In the genomic region with DNA sequence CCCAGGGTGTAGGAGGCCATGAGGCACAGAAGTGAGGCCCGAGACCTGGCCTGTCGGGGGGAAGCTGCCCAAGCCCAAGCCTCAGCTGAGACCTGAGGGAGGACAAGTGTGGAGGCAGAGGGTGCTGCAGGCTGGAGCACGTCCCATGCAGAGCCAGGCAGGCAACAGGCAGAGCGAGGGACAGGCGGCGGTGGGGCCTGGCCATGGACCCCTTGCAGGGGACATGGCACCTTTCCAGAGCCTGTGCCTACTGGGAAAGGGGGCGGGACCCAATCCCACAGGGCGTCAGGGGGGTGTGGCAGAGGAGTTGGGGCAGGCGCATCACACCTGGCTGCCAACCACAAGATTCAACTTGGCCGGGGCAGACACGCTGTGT, we compare ENCODE assay signal across 21 cellular contexts. TPM values are rescaled to one million over a fixed set of nuclear protein-coding genes. Genes with fewer than 3 reads are reported as not detected.
DNase-seq lines count a peak whose midpoint lies in the region; ATAC-seq and TF ChIP-seq lines count a peak whose summit lies in the region.
"Had no signal": no experiment of that assay in that cellular context is flagged by ENCODE, and none has a peak within 500 bp of the region (broad histone marks: within the 10 kb centered on the region; RNA-seq: fewer than 3 reads in every experiment).

No MANE protein-coding gene starts in this region.

- peak overlapping the region; percentile 100 for H3K27ac ChIP-seq in neutrophil
- no peak overlapping the region for H3K27ac ChIP-seq in sigmoid colon
- H3K27ac ChIP-seq: 22Rv1, GM23248, SJSA1 had no signal

- H3K4me1 ChIP-seq in neutrophil (ENCODE audit: control insufficient read depth in 1 of 2, insufficient read depth in 1 of 2, low read depth in 1 of 2, low read length in 1 of 2), result peaks cover 98 to 100% of the 10 kb centered on the region in 2 experiments
- H3K4me1 ChIP-seq in sigmoid colon, result peaks cover 0 to 3% (median under 1%) of the 10 kb centered on the region in 4 donors

- no peaks in the 10 kb centered on the region for H3K9me3 Mint-ChIP-seq in T-helper 1 cell treated with Interleukin-12 subunit alpha and Interleukin-12 subunit beta and Interleukin-4 antibody, amounts not matched to agents 30 μg/mL and 1 μg/mL, for 36 hours
- no peaks in the 10 kb centered on the region for H3K9me3 Mint-ChIP-seq in activated B cell treated with CpG ODN at 0.5 μM for 24 hours

- H3K4me3 ChIP-seq in neutrophil (ENCODE audit: low read depth in 1 of 2, low read length in 1 of 2) (peak overlapping the region in 1 of 2 experiments; percentile 55), sigmoid colon (no peak overlapping the region)
- H3K4me3 ChIP-seq: GM23248, lung, SJSA1, skin epidermis, tibial nerve had no signal

- H3K36me3 ChIP-seq in neutrophil (no peaks in the 10 kb centered on the region), sigmoid colon (no peaks in the 10 kb centered on the region)
- H3K36me3 ChIP-seq: SJSA1, tibial nerve had no signal

- H3K27me3 ChIP-seq in neutrophil (no peaks in the 10 kb centered on the region), sigmoid colon (no peaks in the 10 kb centered on the region)
- H3K27me3 ChIP-seq: tibial nerve had no signal

- peaks cover 29% of the 10 kb centered on the region for H3K4me1 Mint-ChIP-seq in T-helper 1 cell treated with Interleukin-12 subunit alpha and Interleukin-12 subunit beta and Interleukin-4 antibody, amounts not matched to agents 30 μg/mL and 1 μg/mL, for 36 hours (ENCODE audit: low read depth)
- H3K4me1 Mint-ChIP-seq in activated B cell treated with CpG ODN at 0.5 μM for 24 hours, result peaks cover 74% of the 10 kb centered on the region

- ATAC-seq in activated B cell treated with CpG ODN at 0.5 μM for 24 hours (ENCODE audit: low read depth) (no peak), left ventricle myocardium superior (no peak)

- TF ChIP-seq CTCF in activated B cell treated with CpG ODN at 0.5 μM for 24 hours (IDR thresholded peaks at IDR 0.05) (no peak), neutrophil (IDR thresholded peaks at IDR 0.05) (no peak), sigmoid colon (IDR thresholded peaks at IDR 0.05) (no peak)

- peaks cover 8% of the 10 kb centered on the region for H3K27me3 Mint-ChIP-seq in T-helper 1 cell treated with Interleukin-12 subunit alpha and Interleukin-12 subunit beta and Interleukin-4 antibody, amounts not matched to agents 30 μg/mL and 1 μg/mL, for 36 hours (ENCODE audit: low read depth)
- H3K27me3 Mint-ChIP-seq in activated B cell treated with CpG ODN at 0.5 μM for 24 hours, result no peaks in the 10 kb centered on the region

- no peak for TF ChIP-seq EP300 in sigmoid colon (IDR thresholded peaks at IDR 0.05)

- H3K4me3 Mint-ChIP-seq in T-helper 1 cell treated with Interleukin-12 subunit alpha and Interleukin-12 subunit beta and Interleukin-4 antibody, amounts not matched to agents 30 μg/mL and 1 μg/mL, for 36 hours, result no peak overlapping the region
- H3K4me3 Mint-ChIP-seq in activated B cell treated with CpG ODN at 0.5 μM for 24 hours, result no peak overlapping the region

- CTCF ChIA-PET in activated B cell treated with CpG ODN at 0.5 μM for 24 hours (lab: Charles Lee), result no interaction called here

- H3K9me3 ChIP-seq in neutrophil (no peaks in the 10 kb centered on the region), sigmoid colon (no peaks in the 10 kb centered on the region)
- H3K9me3 ChIP-seq: SJSA1, tibial nerve had no signal

- DNase-seq in T-helper 1 cell (no peak), activated B cell treated with CpG ODN at 0.5 μM for 24 hours (no peak), left ventricle myocardium superior (peak; percentile 36), MV-4-11 (lab: John Stamatoyannopoulos, UW) (no peak), sigmoid colon (no peak), NCI-H526 (lab: John Stamatoyannopoulos, UW) (no peak)
- DNase-seq: activated CD8-positive, alpha-beta memory T cell treated with anti-CD3 and anti-CD28 coated beads for 24 hours; activated effector memory CD4-positive, alpha-beta T cell treated with anti-CD3 and anti-CD28 coated beads, Interleukin-2, amount 50 U/mL, for 16 hours; effector CD4-positive, alpha-beta T cell; GM23248; NCI-H1694 treated with DMSO at 0.1 percent for 48 hours; NCI-H446; occipital lobe had no signal

- intact Hi-C loops in activated B cell treated with CpG ODN at 0.5 μM for 24 hours (cut with micrococcal nuclease), result no loop called here
- intact Hi-C loops in left ventricle myocardium superior (cut with micrococcal nuclease), result no loop called here
- intact Hi-C loops in sigmoid colon (cut with DNase I), result no loop called here

- 72 to 78% methylated on average over 11 of the region's 11 CpGs for WGBS in sigmoid colon, 2 donors

- H3K27ac Mint-ChIP-seq in T-helper 1 cell treated with Interleukin-12 subunit alpha and Interleukin-12 subunit beta and Interleukin-4 antibody, amounts not matched to agents 30 μg/mL and 1 μg/mL, for 36 hours, result peak overlapping the region; percentile 88
- H3K27ac Mint-ChIP-seq in activated B cell treated with CpG ODN at 0.5 μM for 24 hours, result peak overlapping the region; percentile 37

- no peak for TF ChIP-seq POLR2A in sigmoid colon (IDR thresholded peaks at IDR 0.05)

- POLR2A ChIA-PET in activated B cell treated with CpG ODN at 0.5 μM for 24 hours (lab: Charles Lee), result interaction anchor here (0.8 kb wide), 1 partner anchor 9 kb away, joined by 4 read pairs; a partner anchor contains a TSS

- no peaks in the 10 kb centered on the region for H3K36me3 Mint-ChIP-seq in T-helper 1 cell treated with Interleukin-12 subunit alpha and Interleukin-12 subunit beta and Interleukin-4 antibody, amounts not matched to agents 30 μg/mL and 1 μg/mL, for 36 hours (ENCODE audit: low read depth)
- no peaks in the 10 kb centered on the region for H3K36me3 Mint-ChIP-seq in activated B cell treated with CpG ODN at 0.5 μM for 24 hours (ENCODE audit: low read depth)

RNA-seq across cellular contexts. Expression of a gene that starts 4.3 kb away (rescaled TPM):
- total RNA-seq in activated B cell treated with CpG ODN at 0.5 μM for 24 hours, result 1.0 and 1.5 TPM in 2 replicates
- not detected for total RNA-seq in left ventricle myocardium superior
- not detected for total RNA-seq in sigmoid colon
- polyA plus RNA-seq in sigmoid colon, result 1 to 10 TPM in 2 of 3 donors, not detected in 1; 1.7 to 2.4 TPM
- total RNA-seq: Daoy, GM23248, SJSA1, tibial nerve had no signal
- polyA plus RNA-seq: GM23248 had no signal

RNA-seq across cellular contexts. Expression of a gene that starts 8.3 kb away (rescaled TPM):
- not detected in 2 replicates for total RNA-seq in activated B cell treated with CpG ODN at 0.5 μM for 24 hours
- not detected for total RNA-seq in left ventricle myocardium superior
- total RNA-seq in sigmoid colon, result not detected
- 1 to 10 TPM in 2 of 3 donors, not detected in 1; 1.8 to 5.4 TPM for polyA plus RNA-seq in sigmoid colon
- total RNA-seq: Daoy, GM23248, occipital lobe, SJSA1 had no signal
- polyA plus RNA-seq: GM23248 had no signal

RNA-seq across cellular contexts. Expression of a gene that starts 9.8 kb away (rescaled TPM):
- 301 and 303 TPM in 2 replicates for total RNA-seq in activated B cell treated with CpG ODN at 0.5 μM for 24 hours
- total RNA-seq in left ventricle myocardium superior, result 22.9 TPM
- total RNA-seq in sigmoid colon, result 10 to 100 TPM in 2 of 4 donors, 1 to 10 TPM in 2; 8.7 to 32.7 (median 12.4) TPM
- 10 to 100 TPM; 46.0 to 80.2 (median 55.9) TPM for polyA plus RNA-seq in sigmoid colon
- total RNA-seq: GM23248 had no signal

RNA-seq across cellular contexts. Expression of a gene that starts 48.6 kb away (rescaled TPM):
- total RNA-seq in activated B cell treated with CpG ODN at 0.5 μM for 24 hours (0.16 TPM in 1 of 2 replicates, not detected in the other), left ventricle myocardium superior (4.4 TPM), sigmoid colon (not detected)
- polyA plus RNA-seq in sigmoid colon, result under 1 TPM in 1 of 3 donors, not detected in 2; 0.13 TPM
- total RNA-seq: Daoy, GM23248, lung, occipital lobe, SJSA1, tibial nerve had no signal
- polyA plus RNA-seq: GM23248 had no signal
